Comparison of ENCODE assay signal across 8 cellular contexts in the genomic region with DNA sequence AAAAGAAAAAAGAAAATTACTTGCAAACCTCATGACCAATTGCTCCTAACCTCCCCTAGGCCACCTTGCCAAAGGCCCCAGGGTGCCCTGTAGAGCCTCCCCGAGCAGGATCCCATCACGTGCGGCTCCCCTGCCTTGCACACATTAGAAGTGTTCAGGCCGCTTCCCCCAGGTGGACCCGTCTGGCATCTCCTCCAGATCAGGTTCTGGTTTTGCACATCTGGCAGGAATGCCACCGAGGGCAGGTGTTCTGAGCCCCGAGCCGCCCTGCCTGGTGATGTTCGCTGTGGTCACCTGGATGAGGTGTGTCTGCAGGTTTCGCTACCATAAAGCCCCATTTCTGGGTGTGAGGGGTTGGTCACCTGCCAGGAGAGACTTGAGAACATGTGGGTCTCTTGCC.
"Had no signal": no experiment of that assay in that cellular context is flagged by ENCODE, and none has a peak within 500 bp of the region (broad histone marks: within the 10 kb centered on the region; RNA-seq: fewer than 3 reads in every experiment).

No MANE protein-coding gene starts in this region.

- H3K9ac ChIP-seq: GM23248 had no signal

- H3K4me1 ChIP-seq: HAP-1 had no signal

- DNase-seq: GM23248, GOT3, H7, KG1 had no signal

- ATAC-seq: HCT116, HepG2 had no signal

- H2AFZ ChIP-seq: GM23248 had no signal

- H3K27ac ChIP-seq: GM23248, HL-60 had no signal

- H3K9me3 ChIP-seq: HAP-1 had no signal

- H3K4me3 ChIP-seq: GM23248, HAP-1 had no signal
